8 cellular contexts compared by ENCODE assay signal in the genomic region with DNA sequence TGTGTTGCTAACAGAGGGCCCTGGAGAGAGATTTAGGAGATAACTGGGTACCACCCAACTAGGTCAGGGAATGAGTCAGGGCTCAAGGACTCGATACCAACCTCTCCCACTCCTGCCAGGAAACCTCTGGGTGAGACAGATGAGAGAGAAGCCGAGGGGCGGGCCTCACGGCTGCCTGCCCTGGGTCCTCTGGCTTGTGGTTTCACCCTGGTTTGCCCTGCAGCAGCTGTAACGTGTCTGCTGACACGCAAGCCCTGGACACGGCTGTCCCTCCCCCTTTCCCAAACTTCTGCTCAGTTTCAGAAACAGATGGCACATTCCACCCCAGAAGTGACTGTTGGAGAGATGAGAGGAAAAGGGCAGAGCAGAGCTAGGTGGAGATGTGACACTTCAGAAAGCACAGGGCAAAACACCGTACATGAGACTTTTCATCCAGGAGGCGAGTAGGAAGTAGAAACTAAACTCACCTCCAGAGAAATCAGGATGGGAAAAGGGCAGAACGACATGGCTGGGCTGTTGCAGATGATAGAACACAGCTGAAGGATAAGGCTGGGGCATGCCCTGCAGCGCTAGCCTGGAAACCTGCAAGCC. TPM values are rescaled to one million over a fixed set of nuclear protein-coding genes. Genes with fewer than 3 reads are reported as not detected.
A peak's percentile ranks its signal among the peaks of the same experiment; 100 is the strongest.
DNase-seq lines count a peak whose midpoint lies in the region; ATAC-seq and TF ChIP-seq lines count a peak whose summit lies in the region.
"Not testable (repeated sequence)": the region's sequence is repeated elsewhere in the genome, so short reads cannot be mapped to it uniquely, and the experiment has no call there.

No MANE protein-coding gene starts in this region.

- TF ChIP-seq CTCF in WERI-Rb-1 (IDR thresholded peaks at IDR 0.05; ENCODE audit: low read depth, low read length); body of pancreas (IDR thresholded peaks at IDR 0.05): not testable (repeated sequence)

- H3K4me3 ChIP-seq in WERI-Rb-1 (ENCODE audit: low read depth, low read length); body of pancreas: not testable (repeated sequence)

- DNase-seq in DMS53 treated with DMSO at 0.1 percent for 48 hours (lab: John Stamatoyannopoulos, UW; ENCODE audit: unreplicated experiment) (peak; percentile 31), NCI-H2171 treated with DMSO at 0.1 percent for 48 hours (lab: John Stamatoyannopoulos, UW) (peak; percentile 90), WERI-Rb-1 (peak; percentile 40), body of pancreas (peak in 3 of 4 donors; percentile 15 to 39 (median 20))
- not testable (repeated sequence) for DNase-seq in Right ventricle myocardium inferior (ENCODE audit: missing footprints); natural killer cell treated with Interleukin-12 subunit alpha and Interleukin-12 subunit beta and Interleukin-15 and Interleukin-18, amount 100 ng/mL, for 72 hours (ENCODE audit: low spot score)
- peak; percentile 15 to 24 for DNase-seq in stimulated activated naive CD8-positive, alpha-beta T cell treated with anti-CD3 and anti-CD28 coated beads, Interleukin-15, amount 100 ng/mL, for 72 hours

- H3K36me3 Mint-ChIP-seq in natural killer cell treated with Interleukin-12 subunit alpha and Interleukin-12 subunit beta and Interleukin-15 and Interleukin-18, amount 100 ng/mL, for 72 hours: not testable (repeated sequence)

- intact Hi-C loops in body of pancreas (cut with DNase I); Right ventricle myocardium inferior (cut with DNase I): not testable (repeated sequence)

- not testable (repeated sequence) for TF ChIP-seq POLR2A in body of pancreas (IDR thresholded peaks at IDR 0.05)

- H3K36me3 ChIP-seq in WERI-Rb-1; body of pancreas (replicated peaks in 1 of 2; ENCODE audit: insufficient read depth in 1 of 2, low read depth in 2 of 2): not testable (repeated sequence)

- H3K9me3 ChIP-seq in WERI-Rb-1 (ENCODE audit: severe bottlenecking); body of pancreas: not testable (repeated sequence)

- ATAC-seq in HG02610 (IDR thresholded peaks at IDR 0.05; ENCODE audit: unreplicated experiment): peak; percentile 61
- peak; percentile 79 for ATAC-seq in body of pancreas
- peak; percentile 89 for ATAC-seq in Right ventricle myocardium inferior
- ATAC-seq in natural killer cell treated with Interleukin-12 subunit alpha and Interleukin-12 subunit beta and Interleukin-15 and Interleukin-18, amount 100 ng/mL, for 72 hours: peak; percentile 94 to 96
- peak; percentile 94 for ATAC-seq in stimulated activated naive CD8-positive, alpha-beta T cell treated with anti-CD3 and anti-CD28 coated beads, Interleukin-15, amount 100 ng/mL, for 72 hours

- 46 to 56% methylated on average over 4 to 5 of the region's 11 CpGs for WGBS in body of pancreas, 2 donors

- peak overlapping the region in 1 of 2 donors; percentile 73 for H3K27ac Mint-ChIP-seq in natural killer cell treated with Interleukin-12 subunit alpha and Interleukin-12 subunit beta and Interleukin-15 and Interleukin-18, amount 100 ng/mL, for 72 hours
- H3K27ac Mint-ChIP-seq in stimulated activated naive CD8-positive, alpha-beta T cell treated with anti-CD3 and anti-CD28 coated beads, Interleukin-15, amount 100 ng/mL, for 72 hours: not testable (repeated sequence)

- H3K27me3 ChIP-seq in WERI-Rb-1 (ENCODE audit: insufficient read depth, low read depth, severe bottlenecking); body of pancreas: not testable (repeated sequence)

- H3K4me1 ChIP-seq in body of pancreas: not testable (repeated sequence)

- H3K4me3 Mint-ChIP-seq in natural killer cell treated with Interleukin-12 subunit alpha and Interleukin-12 subunit beta and Interleukin-15 and Interleukin-18, amount 100 ng/mL, for 72 hours: peak overlapping the region; percentile 23
- peak overlapping the region; percentile 44 to 58 for H3K4me3 Mint-ChIP-seq in stimulated activated naive CD8-positive, alpha-beta T cell treated with anti-CD3 and anti-CD28 coated beads, Interleukin-15, amount 100 ng/mL, for 72 hours

- H3K4me1 Mint-ChIP-seq in natural killer cell treated with Interleukin-12 subunit alpha and Interleukin-12 subunit beta and Interleukin-15 and Interleukin-18, amount 100 ng/mL, for 72 hours (ENCODE audit: low read depth in 2 of 2); stimulated activated naive CD8-positive, alpha-beta T cell treated with anti-CD3 and anti-CD28 coated beads, Interleukin-15, amount 100 ng/mL, for 72 hours: not testable (repeated sequence)

- H3K9me3 Mint-ChIP-seq in natural killer cell treated with Interleukin-12 subunit alpha and Interleukin-12 subunit beta and Interleukin-15 and Interleukin-18, amount 100 ng/mL, for 72 hours; stimulated activated naive CD8-positive, alpha-beta T cell treated with anti-CD3 and anti-CD28 coated beads, Interleukin-15, amount 100 ng/mL, for 72 hours: not testable (repeated sequence)

- H3K27ac ChIP-seq in WERI-Rb-1: not testable (repeated sequence)
- peak overlapping the region in 1 of 4 donors; percentile 53 for H3K27ac ChIP-seq in body of pancreas

- H3K27me3 Mint-ChIP-seq in natural killer cell treated with Interleukin-12 subunit alpha and Interleukin-12 subunit beta and Interleukin-15 and Interleukin-18, amount 100 ng/mL, for 72 hours; stimulated activated naive CD8-positive, alpha-beta T cell treated with anti-CD3 and anti-CD28 coated beads, Interleukin-15, amount 100 ng/mL, for 72 hours: not testable (repeated sequence)

RNA-seq across cellular contexts. Expression of gene MRPL45, which starts 10.4 kb away (rescaled TPM):
- 10 to 100 TPM; 17.9 to 24.7 TPM for total RNA-seq in body of pancreas
- total RNA-seq in Right ventricle myocardium inferior: 36.9 TPM
- 10 to 100 TPM; 29.1 to 30.4 TPM for total RNA-seq in natural killer cell treated with Interleukin-12 subunit alpha and Interleukin-12 subunit beta and Interleukin-15 and Interleukin-18, amount 100 ng/mL, for 72 hours

RNA-seq across cellular contexts. Expression of gene GPR179, which starts 57.2 kb away (rescaled TPM):
- under 1 TPM in 1 of 2 donors, not detected in 1; under 0.01 TPM for total RNA-seq in body of pancreas
- total RNA-seq in Right ventricle myocardium inferior: not detected
- under 1 TPM in 1 of 2 donors, not detected in 1; 0.10 TPM for total RNA-seq in natural killer cell treated with Interleukin-12 subunit alpha and Interleukin-12 subunit beta and Interleukin-15 and Interleukin-18, amount 100 ng/mL, for 72 hours
